ENCODE assay signal across 20 cellular contexts in the genomic region with DNA sequence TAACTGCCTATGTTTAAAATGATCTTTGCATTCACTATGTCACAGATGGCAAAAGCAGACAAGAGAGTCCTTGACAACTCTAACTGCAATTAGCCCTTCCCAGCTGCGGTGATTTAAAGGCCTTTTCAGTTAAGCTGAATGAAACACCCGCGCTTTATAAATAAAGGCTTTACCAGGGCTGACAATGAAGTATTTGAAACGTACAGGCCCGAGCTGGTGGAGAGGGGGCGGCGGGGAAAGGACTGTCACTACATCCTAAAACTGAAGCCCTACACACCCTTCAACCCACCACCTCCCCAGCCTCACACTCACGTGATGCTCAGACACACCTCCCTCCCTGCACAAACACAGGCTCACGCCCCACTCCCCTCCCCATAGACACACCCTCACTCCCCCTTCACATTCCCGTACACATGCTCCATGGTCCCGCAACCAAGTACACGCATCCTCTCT. TPM values are rescaled to one million over a fixed set of nuclear protein-coding genes. Genes with fewer than 3 reads are reported as not detected.
DNase-seq lines count a peak whose midpoint lies in the region; FAIRE-seq and TF ChIP-seq lines count a peak whose summit lies in the region.
"Had no signal": no experiment of that assay in that cellular context is flagged by ENCODE, and none has a peak within 500 bp of the region (broad histone marks: within the 10 kb centered on the region; RNA-seq: fewer than 3 reads in every experiment).

No MANE protein-coding gene starts in this region.

- peak overlapping the region in 2 of 4 donors; percentile 3 to 5 for H3K4me3 ChIP-seq in tibial nerve
- H3K4me3 ChIP-seq: GM23248, lung, testis had no signal

- TF ChIP-seq CTCF in tibial nerve (IDR thresholded peaks at IDR 0.05), result no peak

- H3K4me1 ChIP-seq in tibial nerve, result peaks cover 0 to 74% (median 25%) of the 10 kb centered on the region in 4 donors

- H3K9me3 ChIP-seq in tibial nerve, result no peaks in the 10 kb centered on the region
- H3K9me3 ChIP-seq: testis had no signal

- DNase-seq in NCI-H2107 treated with DMSO at 0.1 percent for 48 hours (lab: John Stamatoyannopoulos, UW; ENCODE audit: unreplicated experiment) (peak; percentile 53), NCI-H2107 (lab: John Stamatoyannopoulos, UW) (no peak), NCI-H345 treated with DMSO at 0.1 percent for 48 hours (lab: John Stamatoyannopoulos, UW; ENCODE audit: unreplicated experiment) (peak; percentile 75), tibial nerve (ENCODE audit: low spot score in 2 of 2) (no peak), T-helper 2 cell (no peak), erythroblast (lab: John Stamatoyannopoulos, UW) (no peak), RCC 7860 (ENCODE audit: low spot score) (no peak)
- DNase-seq: activated B cell treated with CpG ODN at 0.5 μM for 24 hours; activated CD8-positive, alpha-beta memory T cell treated with anti-CD3 and anti-CD28 coated beads for 24 hours; CD4-positive, CD25-positive, alpha-beta regulatory T cell; natural killer cell; NCI-H446 treated with DMSO at 0.1 percent for 48 hours; RPMI8226 had no signal

- no peak for TF ChIP-seq EP300 in tibial nerve (IDR thresholded peaks at IDR 0.05)

- H3K27me3 ChIP-seq in layer of hippocampus (ENCODE audit: control insufficient read depth, insufficient read depth, low read length), result no peaks in the 10 kb centered on the region
- no peaks in the 10 kb centered on the region for H3K27me3 ChIP-seq in tibial nerve
- H3K27me3 ChIP-seq: testis had no signal

- 30 to 33% methylated on average over 12 of the region's 12 CpGs for WGBS in tibial nerve, 2 donors

- no peak for FAIRE-seq in RCC 7860 (lab: Jason Lieb, UNC)
- FAIRE-seq: HTR-8/SVneo had no signal

- H3K27ac ChIP-seq in layer of hippocampus (ENCODE audit: low read depth, low read length) (peak overlapping the region; percentile 35), tibial nerve (peak overlapping the region in 3 of 4 donors; percentile 12 to 68 (median 56))
- H3K27ac ChIP-seq: GM23248, testis had no signal

- H3K36me3 ChIP-seq in tibial nerve, result no peaks in the 10 kb centered on the region

- TF ChIP-seq POLR2A in tibial nerve (IDR thresholded peaks at IDR 0.05) (no peak), erythroblast (IDR thresholded peaks at IDR 0.05; ENCODE audit: low read length) (no peak)

RNA-seq across cellular contexts. Expression of gene GRIK3, which starts 45.5 kb away (rescaled TPM):
- total RNA-seq in tibial nerve, result 10 to 100 TPM; 12.8 to 26.2 (median 21.7) TPM
- total RNA-seq: activated T-helper 17 cell treated with anti-CD3 and anti-CD28 coated beads, Interleukin-2, amount 50 U/mL, for 72 hours; CD4-positive, CD25-positive, alpha-beta regulatory T cell; fibroblast of villous mesenchyme; GM23248; natural killer cell had no signal

Comparison
In these comparisons a context has a peak if more than half of its experiments do, and no peak if none do; other contexts are left out.
1. DNase-seq: peak in NCI-H2107 treated with DMSO at 0.1 percent for 48 hours (single experiment) and NCI-H345 treated with DMSO at 0.1 percent for 48 hours (single experiment); none in NCI-H2107 (single experiment), tibial nerve (0 of 2), T-helper 2 cell (0 of 5), erythroblast (0 of 2) and RCC 7860 (single experiment).